ENCODE assay signal across 1 cellular context in the genomic region with DNA sequence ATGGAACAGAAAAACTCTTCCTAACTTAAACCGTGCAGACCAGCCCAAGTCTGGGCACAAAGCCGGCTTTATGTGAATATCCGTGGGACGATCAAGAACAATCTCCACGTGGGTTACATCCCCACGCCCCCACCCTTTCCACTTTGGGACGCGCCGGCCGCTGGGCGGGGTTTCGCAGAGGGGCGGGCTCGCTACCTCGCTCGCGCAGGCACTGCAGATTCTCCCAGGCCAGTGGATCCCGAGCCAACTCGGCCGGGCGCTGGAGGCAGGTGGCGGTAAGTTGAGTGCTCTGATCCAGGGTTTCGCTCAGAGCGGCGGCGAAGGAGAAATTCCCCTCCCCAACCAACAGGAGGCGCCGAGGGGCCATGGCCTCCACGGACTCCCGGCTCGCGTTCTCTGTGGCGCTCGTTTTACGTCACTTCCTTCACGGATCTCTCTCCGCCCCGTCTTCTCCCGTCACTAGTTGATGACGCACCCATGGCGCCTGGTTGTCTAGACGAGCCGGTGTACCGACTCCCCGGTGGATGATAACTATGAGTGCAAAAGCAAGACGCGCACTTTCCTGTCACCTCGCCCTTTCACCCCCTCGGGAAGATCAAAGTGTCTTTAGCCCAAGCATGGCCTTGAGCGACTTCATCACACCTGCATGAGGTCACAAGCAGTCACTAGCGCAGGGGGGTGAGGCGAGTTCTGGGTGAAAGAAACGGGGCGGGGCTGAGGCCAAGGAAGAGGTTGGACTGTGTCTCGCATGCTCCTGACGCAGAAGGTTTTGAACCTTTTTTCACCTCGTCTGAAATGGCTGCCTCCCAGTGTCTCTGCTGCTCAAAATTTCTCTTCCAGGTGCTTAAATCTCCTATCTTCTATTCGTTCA.
TF ChIP-seq lines count a peak whose summit lies in the region.

A gene with protein sequence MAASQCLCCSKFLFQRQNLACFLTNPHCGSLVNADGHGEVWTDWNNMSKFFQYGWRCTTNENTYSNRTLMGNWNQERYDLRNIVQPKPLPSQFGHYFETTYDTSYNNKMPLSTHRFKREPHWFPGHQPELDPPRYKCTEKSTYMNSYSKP (plus strand): TSS at position 776 of the 871 bp plus-strand sequence. CDS start 20 bp downstream, at position 796.
A gene with protein sequence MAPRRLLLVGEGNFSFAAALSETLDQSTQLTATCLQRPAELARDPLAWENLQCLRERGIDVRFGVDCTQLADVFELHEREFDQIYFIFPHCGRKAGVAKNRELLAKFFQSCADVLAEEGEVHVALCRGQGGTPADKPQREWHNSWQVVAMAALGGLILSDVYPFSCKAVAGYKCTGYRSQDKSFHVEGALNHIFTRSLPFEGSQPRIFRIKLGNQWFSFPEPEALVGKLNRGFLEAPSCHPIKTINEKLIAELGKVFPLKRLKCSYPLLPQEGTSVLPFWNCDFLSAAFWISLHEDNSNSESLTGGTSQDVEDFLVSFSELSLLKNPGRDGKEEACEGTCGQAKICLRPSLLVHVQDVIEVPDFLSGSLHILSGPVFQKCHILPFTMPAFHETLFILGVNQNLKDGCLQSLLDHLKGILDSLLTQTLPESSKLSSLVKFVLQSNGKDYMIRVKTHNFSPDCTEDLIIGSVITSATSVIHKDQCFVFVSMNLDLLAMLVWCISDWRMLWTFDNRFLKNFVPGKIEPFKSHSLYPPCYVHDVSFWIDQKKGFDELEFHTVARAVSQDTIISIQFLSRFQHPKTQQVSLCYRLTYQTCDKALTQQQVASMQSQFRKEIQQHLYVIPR (minus strand): TSS at position 400 of the 871 bp plus-strand sequence. CDS start 33 bp downstream, at position 367.

TF ChIP-seq in GM12878, 131 proteins besides CTCF, POLR2A, EP300 and RAD21 (continued from another document and continues in another):
- TF ChIP-seq, protein P1, sequence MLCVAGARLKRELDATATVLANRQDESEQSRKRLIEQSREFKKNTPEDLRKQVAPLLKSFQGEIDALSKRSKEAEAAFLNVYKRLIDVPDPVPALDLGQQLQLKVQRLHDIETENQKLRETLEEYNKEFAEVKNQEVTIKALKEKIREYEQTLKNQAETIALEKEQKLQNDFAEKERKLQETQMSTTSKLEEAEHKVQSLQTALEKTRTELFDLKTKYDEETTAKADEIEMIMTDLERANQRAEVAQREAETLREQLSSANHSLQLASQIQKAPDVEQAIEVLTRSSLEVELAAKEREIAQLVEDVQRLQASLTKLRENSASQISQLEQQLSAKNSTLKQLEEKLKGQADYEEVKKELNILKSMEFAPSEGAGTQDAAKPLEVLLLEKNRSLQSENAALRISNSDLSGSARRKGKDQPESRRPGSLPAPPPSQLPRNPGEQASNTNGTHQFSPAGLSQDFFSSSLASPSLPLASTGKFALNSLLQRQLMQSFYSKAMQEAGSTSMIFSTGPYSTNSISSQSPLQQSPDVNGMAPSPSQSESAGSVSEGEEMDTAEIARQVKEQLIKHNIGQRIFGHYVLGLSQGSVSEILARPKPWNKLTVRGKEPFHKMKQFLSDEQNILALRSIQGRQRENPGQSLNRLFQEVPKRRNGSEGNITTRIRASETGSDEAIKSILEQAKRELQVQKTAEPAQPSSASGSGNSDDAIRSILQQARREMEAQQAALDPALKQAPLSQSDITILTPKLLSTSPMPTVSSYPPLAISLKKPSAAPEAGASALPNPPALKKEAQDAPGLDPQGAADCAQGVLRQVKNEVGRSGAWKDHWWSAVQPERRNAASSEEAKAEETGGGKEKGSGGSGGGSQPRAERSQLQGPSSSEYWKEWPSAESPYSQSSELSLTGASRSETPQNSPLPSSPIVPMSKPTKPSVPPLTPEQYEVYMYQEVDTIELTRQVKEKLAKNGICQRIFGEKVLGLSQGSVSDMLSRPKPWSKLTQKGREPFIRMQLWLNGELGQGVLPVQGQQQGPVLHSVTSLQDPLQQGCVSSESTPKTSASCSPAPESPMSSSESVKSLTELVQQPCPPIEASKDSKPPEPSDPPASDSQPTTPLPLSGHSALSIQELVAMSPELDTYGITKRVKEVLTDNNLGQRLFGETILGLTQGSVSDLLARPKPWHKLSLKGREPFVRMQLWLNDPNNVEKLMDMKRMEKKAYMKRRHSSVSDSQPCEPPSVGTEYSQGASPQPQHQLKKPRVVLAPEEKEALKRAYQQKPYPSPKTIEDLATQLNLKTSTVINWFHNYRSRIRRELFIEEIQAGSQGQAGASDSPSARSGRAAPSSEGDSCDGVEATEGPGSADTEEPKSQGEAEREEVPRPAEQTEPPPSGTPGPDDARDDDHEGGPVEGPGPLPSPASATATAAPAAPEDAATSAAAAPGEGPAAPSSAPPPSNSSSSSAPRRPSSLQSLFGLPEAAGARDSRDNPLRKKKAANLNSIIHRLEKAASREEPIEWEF (IDR thresholded peaks at IDR 0.05; ENCODE audit: insufficient replicate concordance, low read depth, low read length) = no peak
- TF ChIP-seq BMI1 (IDR thresholded peaks at IDR 0.05; ENCODE audit: borderline replicate concordance) (no peak), HDAC2 (IDR thresholded peaks at IDR 0.05) (0 out of 2 replicates have a peak, but pooled peaks have one; percentile 26), SMARCA5 (IDR thresholded peaks at IDR 0.05) (peak; percentile 83; the same call in 1 of the 2 replicates), SMAD5 (IDR thresholded peaks at IDR 0.05; ENCODE audit: low read depth) (peak; percentile 62), FOXM1 (IDR thresholded peaks at IDR 0.05; ENCODE audit: low read depth, low read length) (no peak; the same call in 1 of the 2 replicates), HDGF (IDR thresholded peaks at IDR 0.05) (peak; percentile 40; the same call in 1 of the 2 replicates), HCFC1 (IDR thresholded peaks at IDR 0.05; ENCODE audit: low read length) (peak; percentile 75), ZNF622 (IDR thresholded peaks at IDR 0.05) (no peak), YY1 (IDR thresholded peaks at IDR 0.05; ENCODE audit: low read depth, low read length) (peak; percentile 82), SUZ12 (IDR thresholded peaks at IDR 0.05; ENCODE audit: unreplicated experiment) (no peak), BCL11A (IDR thresholded peaks at IDR 0.05; ENCODE audit: low read depth, low read length) (no peak), LARP7 (IDR thresholded peaks at IDR 0.05) (peak; percentile 29), MTA3 (IDR thresholded peaks at IDR 0.05; ENCODE audit: borderline replicate concordance, low read length) (no peak; the same call in 1 of the 2 replicates), MXI1 (IDR thresholded peaks at IDR 0.05; ENCODE audit: low read depth, low read length) (peak; percentile 73), ZNF384 (IDR thresholded peaks at IDR 0.05; ENCODE audit: borderline replicate concordance, low read depth, low read length) (no peak), PML (IDR thresholded peaks at IDR 0.05; ENCODE audit: low read length) (peak; percentile 79; the same call in 1 of the 2 replicates), WRNIP1 (IDR thresholded peaks at IDR 0.05; ENCODE audit: borderline replicate concordance, low read depth, low read length) (0 out of 2 replicates have a peak, but pooled peaks have one; percentile 79), RB1 (IDR thresholded peaks at IDR 0.05; ENCODE audit: borderline replicate concordance) (peak; percentile 89; the same call in 1 of the 2 replicates), CREM (IDR thresholded peaks at IDR 0.05; ENCODE audit: low read depth) (peak; percentile 100), CEBPB (IDR thresholded peaks at IDR 0.05; ENCODE audit: borderline replicate concordance in 1 of 2, low read depth in 2 of 2, low read length in 2 of 2) (no peak)
- TF ChIP-seq, protein P2, sequence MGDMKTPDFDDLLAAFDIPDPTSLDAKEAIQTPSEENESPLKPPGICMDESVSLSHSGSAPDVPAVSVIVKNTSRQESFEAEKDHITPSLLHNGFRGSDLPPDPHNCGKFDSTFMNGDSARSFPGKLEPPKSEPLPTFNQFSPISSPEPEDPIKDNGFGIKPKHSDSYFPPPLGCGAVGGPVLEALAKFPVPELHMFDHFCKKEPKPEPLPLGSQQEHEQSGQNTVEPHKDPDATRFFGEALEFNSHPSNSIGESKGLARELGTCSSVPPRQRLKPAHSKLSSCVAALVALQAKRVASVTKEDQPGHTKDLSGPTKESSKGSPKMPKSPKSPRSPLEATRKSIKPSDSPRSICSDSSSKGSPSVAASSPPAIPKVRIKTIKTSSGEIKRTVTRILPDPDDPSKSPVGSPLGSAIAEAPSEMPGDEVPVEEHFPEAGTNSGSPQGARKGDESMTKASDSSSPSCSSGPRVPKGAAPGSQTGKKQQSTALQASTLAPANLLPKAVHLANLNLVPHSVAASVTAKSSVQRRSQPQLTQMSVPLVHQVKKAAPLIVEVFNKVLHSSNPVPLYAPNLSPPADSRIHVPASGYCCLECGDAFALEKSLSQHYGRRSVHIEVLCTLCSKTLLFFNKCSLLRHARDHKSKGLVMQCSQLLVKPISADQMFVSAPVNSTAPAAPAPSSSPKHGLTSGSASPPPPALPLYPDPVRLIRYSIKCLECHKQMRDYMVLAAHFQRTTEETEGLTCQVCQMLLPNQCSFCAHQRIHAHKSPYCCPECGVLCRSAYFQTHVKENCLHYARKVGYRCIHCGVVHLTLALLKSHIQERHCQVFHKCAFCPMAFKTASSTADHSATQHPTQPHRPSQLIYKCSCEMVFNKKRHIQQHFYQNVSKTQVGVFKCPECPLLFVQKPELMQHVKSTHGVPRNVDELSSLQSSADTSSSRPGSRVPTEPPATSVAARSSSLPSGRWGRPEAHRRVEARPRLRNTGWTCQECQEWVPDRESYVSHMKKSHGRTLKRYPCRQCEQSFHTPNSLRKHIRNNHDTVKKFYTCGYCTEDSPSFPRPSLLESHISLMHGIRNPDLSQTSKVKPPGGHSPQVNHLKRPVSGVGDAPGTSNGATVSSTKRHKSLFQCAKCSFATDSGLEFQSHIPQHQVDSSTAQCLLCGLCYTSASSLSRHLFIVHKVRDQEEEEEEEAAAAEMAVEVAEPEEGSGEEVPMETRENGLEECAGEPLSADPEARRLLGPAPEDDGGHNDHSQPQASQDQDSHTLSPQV (IDR thresholded peaks at IDR 0.05) = 0 out of 2 replicates have a peak, but pooled peaks have one; percentile 83
- TF ChIP-seq, protein P3, sequence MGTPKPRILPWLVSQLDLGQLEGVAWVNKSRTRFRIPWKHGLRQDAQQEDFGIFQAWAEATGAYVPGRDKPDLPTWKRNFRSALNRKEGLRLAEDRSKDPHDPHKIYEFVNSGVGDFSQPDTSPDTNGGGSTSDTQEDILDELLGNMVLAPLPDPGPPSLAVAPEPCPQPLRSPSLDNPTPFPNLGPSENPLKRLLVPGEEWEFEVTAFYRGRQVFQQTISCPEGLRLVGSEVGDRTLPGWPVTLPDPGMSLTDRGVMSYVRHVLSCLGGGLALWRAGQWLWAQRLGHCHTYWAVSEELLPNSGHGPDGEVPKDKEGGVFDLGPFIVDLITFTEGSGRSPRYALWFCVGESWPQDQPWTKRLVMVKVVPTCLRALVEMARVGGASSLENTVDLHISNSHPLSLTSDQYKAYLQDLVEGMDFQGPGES (IDR thresholded peaks at IDR 0.05) = 0 out of 2 replicates have a peak, but pooled peaks have one; percentile 48
- TF ChIP-seq, protein P4, sequence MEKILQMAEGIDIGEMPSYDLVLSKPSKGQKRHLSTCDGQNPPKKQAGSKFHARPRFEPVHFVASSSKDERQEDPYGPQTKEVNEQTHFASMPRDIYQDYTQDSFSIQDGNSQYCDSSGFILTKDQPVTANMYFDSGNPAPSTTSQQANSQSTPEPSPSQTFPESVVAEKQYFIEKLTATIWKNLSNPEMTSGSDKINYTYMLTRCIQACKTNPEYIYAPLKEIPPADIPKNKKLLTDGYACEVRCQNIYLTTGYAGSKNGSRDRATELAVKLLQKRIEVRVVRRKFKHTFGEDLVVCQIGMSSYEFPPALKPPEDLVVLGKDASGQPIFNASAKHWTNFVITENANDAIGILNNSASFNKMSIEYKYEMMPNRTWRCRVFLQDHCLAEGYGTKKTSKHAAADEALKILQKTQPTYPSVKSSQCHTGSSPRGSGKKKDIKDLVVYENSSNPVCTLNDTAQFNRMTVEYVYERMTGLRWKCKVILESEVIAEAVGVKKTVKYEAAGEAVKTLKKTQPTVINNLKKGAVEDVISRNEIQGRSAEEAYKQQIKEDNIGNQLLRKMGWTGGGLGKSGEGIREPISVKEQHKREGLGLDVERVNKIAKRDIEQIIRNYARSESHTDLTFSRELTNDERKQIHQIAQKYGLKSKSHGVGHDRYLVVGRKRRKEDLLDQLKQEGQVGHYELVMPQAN (conservative IDR thresholded peaks at IDR 0.05) = peak; percentile 77; the same call in 1 of the 2 replicates
- TF ChIP-seq, protein P5, sequence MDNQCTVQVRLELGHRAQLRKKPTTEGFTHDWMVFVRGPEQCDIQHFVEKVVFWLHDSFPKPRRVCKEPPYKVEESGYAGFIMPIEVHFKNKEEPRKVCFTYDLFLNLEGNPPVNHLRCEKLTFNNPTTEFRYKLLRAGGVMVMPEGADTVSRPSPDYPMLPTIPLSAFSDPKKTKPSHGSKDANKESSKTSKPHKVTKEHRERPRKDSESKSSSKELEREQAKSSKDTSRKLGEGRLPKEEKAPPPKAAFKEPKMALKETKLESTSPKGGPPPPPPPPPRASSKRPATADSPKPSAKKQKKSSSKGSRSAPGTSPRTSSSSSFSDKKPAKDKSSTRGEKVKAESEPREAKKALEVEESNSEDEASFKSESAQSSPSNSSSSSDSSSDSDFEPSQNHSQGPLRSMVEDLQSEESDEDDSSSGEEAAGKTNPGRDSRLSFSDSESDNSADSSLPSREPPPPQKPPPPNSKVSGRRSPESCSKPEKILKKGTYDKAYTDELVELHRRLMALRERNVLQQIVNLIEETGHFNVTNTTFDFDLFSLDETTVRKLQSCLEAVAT (IDR thresholded peaks at IDR 0.05) = peak; percentile 89; the same call in 1 of the 2 replicates
- TF ChIP-seq, protein P6, sequence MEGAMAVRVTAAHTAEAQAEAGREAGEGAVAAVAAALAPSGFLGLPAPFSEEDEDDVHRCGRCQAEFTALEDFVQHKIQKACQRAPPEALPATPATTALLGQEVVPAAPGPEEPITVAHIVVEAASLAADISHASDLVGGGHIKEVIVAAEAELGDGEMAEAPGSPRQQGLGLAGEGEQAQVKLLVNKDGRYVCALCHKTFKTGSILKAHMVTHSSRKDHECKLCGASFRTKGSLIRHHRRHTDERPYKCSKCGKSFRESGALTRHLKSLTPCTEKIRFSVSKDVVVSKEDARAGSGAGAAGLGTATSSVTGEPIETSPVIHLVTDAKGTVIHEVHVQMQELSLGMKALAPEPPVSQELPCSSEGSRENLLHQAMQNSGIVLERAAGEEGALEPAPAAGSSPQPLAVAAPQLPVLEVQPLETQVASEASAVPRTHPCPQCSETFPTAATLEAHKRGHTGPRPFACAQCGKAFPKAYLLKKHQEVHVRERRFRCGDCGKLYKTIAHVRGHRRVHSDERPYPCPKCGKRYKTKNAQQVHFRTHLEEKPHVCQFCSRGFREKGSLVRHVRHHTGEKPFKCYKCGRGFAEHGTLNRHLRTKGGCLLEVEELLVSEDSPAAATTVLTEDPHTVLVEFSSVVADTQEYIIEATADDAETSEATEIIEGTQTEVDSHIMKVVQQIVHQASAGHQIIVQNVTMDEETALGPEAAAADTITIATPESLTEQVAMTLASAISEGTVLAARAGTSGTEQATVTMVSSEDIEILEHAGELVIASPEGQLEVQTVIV (IDR thresholded peaks at IDR 0.05; ENCODE audit: borderline replicate concordance, partially characterized antibody) = peak; percentile 63
